ENCODE assay signal across 8 cellular contexts in the genomic region with DNA sequence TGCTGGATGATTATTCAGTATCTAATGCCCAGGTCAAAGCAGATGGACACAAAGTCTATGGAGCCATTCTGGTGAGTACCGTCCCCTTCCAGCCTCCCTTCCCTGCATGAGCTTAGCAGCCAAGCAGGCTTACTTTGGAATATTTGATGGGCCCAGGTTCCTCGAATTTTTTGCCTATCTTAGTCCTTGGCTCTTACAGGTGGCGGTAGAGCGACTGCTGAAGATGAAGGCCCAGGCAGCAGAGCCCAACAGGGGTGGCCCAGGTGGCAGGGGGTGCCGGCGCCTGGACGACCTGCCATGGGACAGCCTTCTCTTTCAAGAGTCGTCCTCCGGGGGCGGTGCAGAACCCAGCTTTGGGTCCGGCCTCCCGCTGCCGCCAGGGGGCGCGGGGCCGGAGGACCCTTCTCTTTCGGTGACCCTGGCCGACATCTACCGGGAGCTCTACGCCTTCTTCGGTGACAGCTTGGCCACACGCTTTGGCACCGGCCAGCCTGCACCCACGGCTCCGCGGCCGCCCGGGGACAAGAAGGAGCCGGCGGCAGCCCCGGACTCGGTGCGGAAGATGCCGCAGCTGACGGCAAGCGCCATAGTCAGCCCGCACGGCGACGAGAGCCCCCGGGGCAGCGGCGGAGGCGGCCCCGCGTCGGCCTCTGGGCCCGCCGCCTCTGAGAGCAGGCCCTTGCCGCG. TPM values are rescaled to one million over a fixed set of nuclear protein-coding genes. Genes with fewer than 3 reads are reported as not detected.
A peak's percentile ranks its signal among the peaks of the same experiment; 100 is the strongest.
DNase-seq lines count a peak whose midpoint lies in the region; ATAC-seq and TF ChIP-seq lines count a peak whose summit lies in the region.

No MANE protein-coding gene starts in this region.

- TF ChIP-seq POLR2A in lower leg skin (IDR thresholded peaks at IDR 0.05): no peak

- H3K27me3 ChIP-seq in dorsolateral prefrontal cortex: no peaks in the 10 kb centered on the region

- CTCF ChIA-PET in activated CD4-positive, alpha-beta memory T cell treated with anti-CD3 and anti-CD28 coated beads, Interleukin-2, amount 10 ng/mL, durations not matched to agents 7 days and 5 days (lab: Charles Lee): interaction anchor here (0.7 to 5.0 kb wide), 47 partner anchors 8 to 362 kb away, joined by 3 to 108 read pairs (median 5); a partner anchor contains a TSS

- intact Hi-C loops in dorsolateral prefrontal cortex (cut with DNase I): loop anchor here (1.0 to 5.0 kb wide), 8 partner anchors 15 to 76 kb away; a partner anchor contains a TSS
- intact Hi-C loops in lower leg skin (cut with DNase I; ENCODE audit: low total_unique reads): no loop called here

- peak; percentile 99 for TF ChIP-seq CTCF in C4-2B (conservative IDR thresholded peaks at IDR 0.05)
- TF ChIP-seq CTCF in dorsolateral prefrontal cortex (IDR thresholded peaks at IDR 0.05 in 54 of 56, conservative IDR thresholded peaks at IDR 0.05 in 2 of 56; ENCODE audit: low read depth in 1 of 56, partially characterized antibody in 56 of 56): peak; percentile 71 to 99 (median 90)
- peak in 1 of 3 donors; percentile 96 for TF ChIP-seq CTCF in lower leg skin (IDR thresholded peaks at IDR 0.05)

- no peaks in the 10 kb centered on the region for H3K27me3 Mint-ChIP-seq in activated CD4-positive, alpha-beta memory T cell treated with anti-CD3 and anti-CD28 coated beads, Interleukin-2, amount 10 ng/mL, durations not matched to agents 7 days and 5 days

- DNase-seq in NCI-H748 treated with DMSO at 0.1 percent for 48 hours (lab: John Stamatoyannopoulos, UW): peak; percentile 76
- peak; percentile 89 for DNase-seq in activated CD4-positive, alpha-beta memory T cell treated with anti-CD3 and anti-CD28 coated beads, Interleukin-2, amount 10 ng/mL, durations not matched to agents 7 days and 5 days
- peak; percentile 71 to 90 (median 84) for DNase-seq in dorsolateral prefrontal cortex
- peak; percentile 85 to 98 for DNase-seq in lower leg skin (ENCODE audit: low spot score in 2 of 2)
- DNase-seq in stimulated activated CD4-positive, alpha-beta T cell treated with anti-CD3 and anti-CD28 coated beads, Interleukin-4, amount 100 ng/mL, for 48 hours (ENCODE audit: low read depth in 2 of 2): peak; percentile 77 to 78

- peak overlapping the region; percentile 64 to 100 (median 94) for H3K4me3 ChIP-seq in dorsolateral prefrontal cortex
- peak overlapping the region; percentile 72 for H3K4me3 ChIP-seq in lower leg skin (ENCODE audit: low read depth, poor library complexity, severe bottlenecking)

- H3K36me3 Mint-ChIP-seq in activated CD4-positive, alpha-beta memory T cell treated with anti-CD3 and anti-CD28 coated beads, Interleukin-2, amount 10 ng/mL, durations not matched to agents 7 days and 5 days (ENCODE audit: low read depth): peaks cover 39% of the 10 kb centered on the region

- H3K9me3 Mint-ChIP-seq in activated CD4-positive, alpha-beta memory T cell treated with anti-CD3 and anti-CD28 coated beads, Interleukin-2, amount 10 ng/mL, durations not matched to agents 7 days and 5 days: no peaks in the 10 kb centered on the region

- H3K27ac ChIP-seq in C4-2B: peak overlapping the region; percentile 91
- peak overlapping the region; percentile 52 to 99 (median 97) for H3K27ac ChIP-seq in dorsolateral prefrontal cortex

- ATAC-seq in GM19328 (IDR thresholded peaks at IDR 0.05; ENCODE audit: unreplicated experiment) (peak; percentile 49), HG03469 (IDR thresholded peaks at IDR 0.05; ENCODE audit: unreplicated experiment) (peak; percentile 37)

- peaks cover 43% of the 10 kb centered on the region for H3K4me1 Mint-ChIP-seq in activated CD4-positive, alpha-beta memory T cell treated with anti-CD3 and anti-CD28 coated beads, Interleukin-2, amount 10 ng/mL, durations not matched to agents 7 days and 5 days

- WGBS in lower leg skin, 2 donors: 2 to 4% methylated on average over 12 to 24 of the region's 51 CpGs

- peak overlapping the region; percentile 85 for H3K27ac Mint-ChIP-seq in activated CD4-positive, alpha-beta memory T cell treated with anti-CD3 and anti-CD28 coated beads, Interleukin-2, amount 10 ng/mL, durations not matched to agents 7 days and 5 days

- POLR2A ChIA-PET in activated CD4-positive, alpha-beta memory T cell treated with anti-CD3 and anti-CD28 coated beads, Interleukin-2, amount 10 ng/mL, durations not matched to agents 7 days and 5 days (lab: Charles Lee): interaction anchor here (0.8 to 11.3 kb wide), 31 partner anchors 10 to 195 kb away, joined by 3 to 224 read pairs (median 10); a partner anchor contains a TSS

- peak overlapping the region; percentile 83 for H3K4me3 Mint-ChIP-seq in activated CD4-positive, alpha-beta memory T cell treated with anti-CD3 and anti-CD28 coated beads, Interleukin-2, amount 10 ng/mL, durations not matched to agents 7 days and 5 days

RNA-seq across cellular contexts. Expression of a gene that starts 0.7 kb away (rescaled TPM):
- total RNA-seq in activated CD4-positive, alpha-beta memory T cell treated with anti-CD3 and anti-CD28 coated beads, Interleukin-2, amount 10 ng/mL, durations not matched to agents 7 days and 5 days: 10 to 100 TPM; 46.9 to 48.2 TPM
- total RNA-seq in dorsolateral prefrontal cortex (10 to 100 TPM; 12.2 to 34.2 (median 19.6) TPM), lower leg skin (10 to 100 TPM; 62.9 to 82.6 (median 81.0) TPM)

RNA-seq across cellular contexts. Expression of a gene that starts 5.3 kb away (rescaled TPM):
- 10 to 100 TPM; 18.0 to 21.0 TPM for total RNA-seq in activated CD4-positive, alpha-beta memory T cell treated with anti-CD3 and anti-CD28 coated beads, Interleukin-2, amount 10 ng/mL, durations not matched to agents 7 days and 5 days
- 10 to 100 TPM; 10.1 to 27.1 (median 19.7) TPM for total RNA-seq in dorsolateral prefrontal cortex
- total RNA-seq in lower leg skin: 10 to 100 TPM; 12.9 to 41.4 (median 21.0) TPM

RNA-seq across cellular contexts. Expression of a gene that starts 15.3 kb away (rescaled TPM):
- total RNA-seq in activated CD4-positive, alpha-beta memory T cell treated with anti-CD3 and anti-CD28 coated beads, Interleukin-2, amount 10 ng/mL, durations not matched to agents 7 days and 5 days: 10 to 100 TPM; 15.2 to 16.0 TPM
- total RNA-seq in dorsolateral prefrontal cortex: 10 to 100 TPM in 118 of 120 experiments, 1 to 10 TPM in 2; 9.3 to 39.3 (median 22.8) TPM
- total RNA-seq in lower leg skin: 10 to 100 TPM; 21.0 to 79.2 (median 38.2) TPM

RNA-seq across cellular contexts. Expression of a gene that starts 18.8 kb away (rescaled TPM):
- total RNA-seq in activated CD4-positive, alpha-beta memory T cell treated with anti-CD3 and anti-CD28 coated beads, Interleukin-2, amount 10 ng/mL, durations not matched to agents 7 days and 5 days: 10 to 100 TPM; 80.3 to 82.4 TPM
- 100 to 1,000 TPM in 2 of 120 experiments, 10 to 100 TPM in 118; 45.9 to 110 (median 66.3) TPM for total RNA-seq in dorsolateral prefrontal cortex
- 100 to 1,000 TPM in 1 of 4 donors, 10 to 100 TPM in 3; 56.6 to 114 (median 79.6) TPM for total RNA-seq in lower leg skin

RNA-seq across cellular contexts. Expression of a gene that starts 25.1 kb away (rescaled TPM):
- total RNA-seq in activated CD4-positive, alpha-beta memory T cell treated with anti-CD3 and anti-CD28 coated beads, Interleukin-2, amount 10 ng/mL, durations not matched to agents 7 days and 5 days: 10 to 100 TPM; 89.2 to 94.1 TPM
- total RNA-seq in dorsolateral prefrontal cortex (10 to 100 TPM; 35.8 to 95.3 (median 54.4) TPM), lower leg skin (10 to 100 TPM; 51.5 to 71.0 (median 57.2) TPM)

Comparison
In these comparisons a context has a peak if more than half of its experiments do, and no peak if none do; other contexts are left out.
1. Peak in every context shown above with its lines: DNase-seq, ATAC-seq, H3K4me3 ChIP-seq and H3K27ac ChIP-seq.